In genomic region chr1:86507935-86508582, GRCh38 we compare ENCODE assay signal across 1 cellular context.
TF ChIP-seq lines count a peak whose summit lies in the region.

No MANE protein-coding gene starts in this region.

TF ChIP-seq in WTC11, 78 proteins besides CTCF, POLR2A, EP300 and RAD21 (continued from another document):
- TF ChIP-seq E2F1 (CRISPR knock-in tag; IDR thresholded peaks at IDR 0.05) (no peak), ETV6 (CRISPR knock-in tag; IDR thresholded peaks at IDR 0.05) (no peak), NFYB (CRISPR knock-in tag; conservative IDR thresholded peaks at IDR 0.05; ENCODE audit: low read depth) (no peak)
TF ChIP-seq in WTC11: peak in this region for 0.
